Comparison of ENCODE assay signal across 8 cellular contexts in genomic region chr5:173055983-173056782, GRCh38.
DNase-seq lines count a peak whose midpoint lies in the region; ATAC-seq lines count a peak whose summit lies in the region.

TSS of gene CREBRF (plus strand) at chr5:173056352. CDS start at chr5:173080776, 24,424 bp downstream.

- H3K4me2 ChIP-seq in BLaER1 treated with 17β-estradiol and CSF1 and Interleukin-3, amounts not matched to agents 10 nM and 100 nM, result peak within 1 kb of the TSS; percentile 85 to 95 (median 91)

- DNase-seq in NCI-H526 (lab: John Stamatoyannopoulos, UW), result peak; percentile 72 to 94
- DNase-seq in activated CD4-positive, alpha-beta T cell treated with anti-CD3 and anti-CD28 coated beads for 4 hours, result peak; percentile 97 to 98
- peak; percentile 89 to 97 (median 95) for DNase-seq in stimulated activated CD4-positive, alpha-beta T cell treated with anti-CD3 and anti-CD28 coated beads, Interleukin-1b, Interleukin-23, amount 100 ng/mL, for 24 hours (ENCODE audit: low read depth in 4 of 4, low spot score in 1 of 4)

- no peaks in the 10 kb centered on the region for H3K27me3 ChIP-seq in BLaER1 treated with 17β-estradiol and CSF1 and Interleukin-3, amounts not matched to agents 10 nM and 100 nM
- no peaks in the 10 kb centered on the region for H3K27me3 ChIP-seq in layer of hippocampus (ENCODE audit: control insufficient read depth, insufficient read depth, low read length)

- ATAC-seq in GM19328 (IDR thresholded peaks at IDR 0.05; ENCODE audit: unreplicated experiment), result peak; percentile 76
- peak; percentile 66 for ATAC-seq in HG03469 (IDR thresholded peaks at IDR 0.05; ENCODE audit: unreplicated experiment)

- H3K4me1 ChIP-seq in BLaER1 treated with 17β-estradiol and CSF1 and Interleukin-3, amounts not matched to agents 10 nM and 100 nM, result peaks cover 15 to 28% (median 19%) of the 10 kb centered on the region in 10 experiments

- peak within 1 kb of the TSS; percentile 68 to 99 (median 87) for H3K27ac ChIP-seq in BLaER1 treated with 17β-estradiol and CSF1 and Interleukin-3, amounts not matched to agents 10 nM and 100 nM
- H3K27ac ChIP-seq in cingulate gyrus (ENCODE audit: low read depth, low read length), result peak within 1 kb of the TSS; percentile 96
- H3K27ac ChIP-seq in layer of hippocampus (ENCODE audit: low read depth, low read length), result peak within 1 kb of the TSS; percentile 99

- H3K4me3 ChIP-seq in BLaER1 treated with 17β-estradiol and CSF1 and Interleukin-3, amounts not matched to agents 10 nM and 100 nM, result peak within 1 kb of the TSS; percentile 95 to 100 (median 98)

- H3K9ac ChIP-seq in BLaER1 treated with 17β-estradiol and CSF1 and Interleukin-3, amounts not matched to agents 10 nM and 100 nM, result peak within 1 kb of the TSS; percentile 79 to 99 (median 87)

- peaks cover 0 to 40% (median 0%) of the 10 kb centered on the region in 11 experiments; a peak in 7 of 22 replicates for H4K20me1 ChIP-seq in BLaER1 treated with 17β-estradiol and CSF1 and Interleukin-3, amounts not matched to agents 10 nM and 100 nM

- peaks cover 0 to 11% (median 0%) of the 10 kb centered on the region in 11 experiments; a peak in 1 of 22 replicates for H3K36me3 ChIP-seq in BLaER1 treated with 17β-estradiol and CSF1 and Interleukin-3, amounts not matched to agents 10 nM and 100 nM

- no peaks in the 10 kb centered on the region for H3K9me3 ChIP-seq in BLaER1 treated with 17β-estradiol and CSF1 and Interleukin-3, amounts not matched to agents 10 nM and 100 nM (replicated peaks in 1 of 11)

Comparison
In these comparisons a context has a peak if more than half of its experiments do, and no peak if none do; other contexts are left out.
1. Peak in every context shown above with its lines: DNase-seq, ATAC-seq, H3K4me3 ChIP-seq and H3K27ac ChIP-seq.